31 cellular contexts compared by ENCODE assay signal in genomic region chr3:179463299-179463698, GRCh38. TPM values are rescaled to one million over a fixed set of nuclear protein-coding genes. Genes with fewer than 3 reads are reported as not detected.
DNase-seq lines count a peak whose midpoint lies in the region; ATAC-seq and TF ChIP-seq lines count a peak whose summit lies in the region.
"Had no signal": no experiment of that assay in that cellular context is flagged by ENCODE, and none has a peak within 500 bp of the region (broad histone marks: within the 10 kb centered on the region; RNA-seq: fewer than 3 reads in every experiment).

No MANE protein-coding gene starts in this region.

- H3K4me3 ChIP-seq in fibroblast of villous mesenchyme (ENCODE audit: low read depth, low read length): no peak overlapping the region
- H3K4me3 ChIP-seq in HAP-1: no peak overlapping the region
- H3K4me3 ChIP-seq: BLaER1, gastrocnemius medialis, lung, Peyer's patch had no signal

- in situ Hi-C loops in HAP-1 (cut with MboI; ENCODE audit: low sequenced_read_pairs): no loop called here

- ATAC-seq in stimulated activated naive CD8-positive, alpha-beta T cell treated with anti-CD3 and anti-CD28 coated beads, Interleukin-15, Interleukin-2, amounts not matched to agents 100 U/mL and 50 U/mL, for 24 hours: no peak
- ATAC-seq: activated CD8-positive, alpha-beta T cell treated with anti-CD3 and anti-CD28 coated beads, Interleukin-2, amount 10 ng/mL, durations not matched to agents 7 days and 5 days; gastrocnemius medialis; HCT116; natural killer cell had no signal

- no peak for TF ChIP-seq EP300 in Ishikawa (IDR thresholded peaks at IDR 0.05; ENCODE audit: borderline replicate concordance)

- DNase-seq in AML-193 (lab: John Stamatoyannopoulos, UW) (peak; percentile 88 to 90), amniotic epithelial cell (ENCODE audit: low read depth) (peak; percentile 56), fibroblast of villous mesenchyme (ENCODE audit: low read depth) (peak; percentile 53), C1 segment of cervical spinal cord (lab: John Stamatoyannopoulos, UW) (no peak), globus pallidus (ENCODE audit: low spot score) (no peak), HAP-1 (ENCODE audit: low spot score in 2 of 2) (no peak)
- no peak for DNase-seq in stimulated activated naive CD8-positive, alpha-beta T cell treated with anti-CD3 and anti-CD28 coated beads, Interleukin-15, Interleukin-2, amounts not matched to agents 100 U/mL and 50 U/mL, for 24 hours
- DNase-seq: activated CD4-positive, alpha-beta T cell treated with anti-CD3 and anti-CD28 coated beads for 4 hours; activated CD8-positive, alpha-beta T cell treated with anti-CD3 and anti-CD28 coated beads, Interleukin-2, amount 10 ng/mL, durations not matched to agents 7 days and 5 days; activated naive CD4-positive, alpha-beta T cell treated with anti-CD3 and anti-CD28 coated beads, Interleukin-2, amount 50 U/mL, for 16 hours; amygdala; brain microvascular endothelial cell; DMS79; gastrocnemius medialis; GDM1; natural killer cell; NCI-H1417; NCI-H2029 treated with DMSO at 0.1 percent for 48 hours; NCI-H226; NCI-H526 treated with DMSO at 0.1 percent for 48 hours; Peyer's patch; SHP77; stimulated activated CD4-positive, alpha-beta T cell treated with anti-CD3 and anti-CD28 coated beads, Interleukin-15, amount 100 ng/mL, for 24 hours; stimulated activated CD4-positive, alpha-beta T cell treated with anti-CD3 and anti-CD28 coated beads, Interleukin-4, amount 100 ng/mL, for 4 hours; T-helper 9 cell; trophoblast cell; WERI-Rb-1 had no signal

- no peaks in the 10 kb centered on the region for H3K27me3 ChIP-seq in HAP-1 (ENCODE audit: low read depth)
- H3K27me3 ChIP-seq: BLaER1, brain microvascular endothelial cell, gastrocnemius medialis, Peyer's patch had no signal

- no peak for TF ChIP-seq RAD21 in Ishikawa (IDR thresholded peaks at IDR 0.05; ENCODE audit: low read depth)

- no peak for TF ChIP-seq CTCF in fibroblast of villous mesenchyme (IDR thresholded peaks at IDR 0.05; ENCODE audit: insufficient read depth, low read depth, low read length)

- no peaks in the 10 kb centered on the region for H3K9me3 ChIP-seq in HAP-1
- H3K9me3 ChIP-seq: BLaER1, gastrocnemius medialis, Peyer's patch had no signal

- H3K4me1 ChIP-seq in HAP-1: no peaks in the 10 kb centered on the region
- H3K4me1 ChIP-seq: BLaER1, Peyer's patch had no signal

- no peaks in the 10 kb centered on the region for H3K36me3 ChIP-seq in HAP-1 (replicated peaks)
- H3K36me3 ChIP-seq: BLaER1, brain microvascular endothelial cell, gastrocnemius medialis, Peyer's patch, WERI-Rb-1 had no signal

TF ChIP-seq in Ishikawa, 13 proteins besides CTCF, POLR2A, EP300 and RAD21:
- no peak for TF ChIP-seq TEAD4 (IDR thresholded peaks at IDR 0.05)
- TF ChIP-seq CEBPB (IDR thresholded peaks at IDR 0.05): 0 out of 2 replicates have a peak, but pooled peaks have one; percentile 10
- TF ChIP-seq ZBTB7A (IDR thresholded peaks at IDR 0.05; ENCODE audit: low read depth): no peak
TF ChIP-seq in Ishikawa: peak in this region for 1.

RNA-seq across cellular contexts. Expression of gene GNB4, which starts 12.0 kb away (rescaled TPM):
- total RNA-seq in fibroblast of villous mesenchyme: 71.5 and 87.2 TPM in 2 replicates

Comparison
In these comparisons a context has a peak if more than half of its experiments do, and no peak if none do; other contexts are left out.
1. DNase-seq: peak in AML-193 (2 of 2), amniotic epithelial cell (single experiment) and fibroblast of villous mesenchyme (single experiment); none in stimulated activated naive CD8-positive, alpha-beta T cell treated with anti-CD3 and anti-CD28 coated beads, Interleukin-15, Interleukin-2, amounts not matched to agents 100 U/mL and 50 U/mL, for 24 hours (single experiment), C1 segment of cervical spinal cord (0 of 14), globus pallidus (single experiment) and HAP-1 (0 of 2).